9 cellular contexts compared by ENCODE assay signal in the genomic region with DNA sequence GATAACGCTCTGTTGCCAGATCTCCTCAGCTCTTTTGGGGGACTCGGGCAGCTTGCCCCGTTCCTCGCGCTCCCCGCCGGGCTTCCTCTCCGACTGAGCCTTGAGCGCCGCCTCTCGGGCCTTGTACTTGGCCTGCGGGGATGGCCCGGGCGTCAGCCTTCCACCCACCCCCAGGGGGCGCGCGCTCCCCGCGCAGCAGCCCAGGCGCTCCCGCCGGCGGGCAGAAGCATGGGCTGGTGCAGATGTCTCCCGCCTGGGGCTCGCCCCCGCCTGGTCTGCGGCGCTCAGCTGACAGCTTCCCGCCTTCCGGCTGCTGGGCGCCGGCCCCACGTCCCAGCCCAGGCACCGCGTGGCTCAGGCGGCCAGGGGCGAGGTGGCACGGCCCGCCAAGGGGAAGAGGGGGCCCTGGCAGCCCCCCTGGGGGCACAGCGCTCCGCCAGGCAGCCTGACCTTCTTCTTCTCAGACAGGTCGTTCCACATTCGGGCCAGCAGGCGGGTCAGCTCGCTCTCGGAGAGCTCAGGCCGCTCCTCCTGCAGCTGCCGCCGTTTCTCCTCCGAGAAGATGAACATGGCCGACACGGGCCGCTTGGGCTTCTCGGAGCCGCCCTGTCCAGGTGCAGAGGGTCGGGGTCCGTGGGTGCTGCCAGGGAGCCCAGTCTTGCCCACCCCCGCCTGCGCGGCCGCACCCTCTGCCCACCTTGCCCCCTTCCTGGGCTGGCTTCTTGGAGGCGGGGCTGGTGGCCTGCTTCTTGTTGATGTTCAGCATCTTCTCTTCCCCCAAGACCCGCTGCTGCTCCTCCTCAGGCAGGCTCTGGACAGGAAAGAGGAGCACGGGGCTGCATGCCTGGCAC. TPM values are rescaled to one million over a fixed set of nuclear protein-coding genes. Genes with fewer than 3 reads are reported as not detected.
DNase-seq lines count a peak whose midpoint lies in the region; FAIRE-seq and TF ChIP-seq lines count a peak whose summit lies in the region.
"Had no signal": no experiment of that assay in that cellular context is flagged by ENCODE, and none has a peak within 500 bp of the region (broad histone marks: within the 10 kb centered on the region; RNA-seq: fewer than 3 reads in every experiment).

No MANE protein-coding gene starts in this region.

- H2BK5ac ChIP-seq in H9 (ENCODE audit: insufficient read length, low read length): no peak overlapping the region

- H3K9ac ChIP-seq in H9 (ENCODE audit: extremely low read depth, insufficient read length, low read length): no peak overlapping the region
- H3K9ac ChIP-seq in keratinocyte (ENCODE audit: control insufficient read depth, extremely low read depth, insufficient read depth, low read length): peak overlapping the region; percentile 9

- no peak overlapping the region for H2BK12ac ChIP-seq in H9 (ENCODE audit: insufficient read length, low read depth, low read length)

- H4K5ac ChIP-seq in H9 (ENCODE audit: insufficient read length, low read depth, low read length): no peak overlapping the region

- dilution Hi-C loops in keratinocyte (cut with MboI; ENCODE audit: extremely low pct_ligation_motif_present, low sequenced_read_pairs): no loop called here

- H3K4me2 ChIP-seq in H9 (ENCODE audit: insufficient read depth, insufficient read length, low read length) (no peak overlapping the region), keratinocyte (ENCODE audit: control insufficient read depth, extremely low read depth, insufficient read depth, low read depth, low read length) (peak overlapping the region; percentile 6)

- H3K4me1 Mint-ChIP-seq in H9: peaks cover 5 to 31% of the 10 kb centered on the region in 2 experiments; a peak in 3 of 4 replicates

- H3K9me3 ChIP-seq in H9 (ENCODE audit: control insufficient read depth, low read depth, low read length) (no peaks in the 10 kb centered on the region), breast epithelium (no peaks in the 10 kb centered on the region), keratinocyte (ENCODE audit: control insufficient read depth, low read depth, low read length) (no peaks in the 10 kb centered on the region), MG63 (no peaks in the 10 kb centered on the region)

- in situ Hi-C loops in G401 (cut with HindIII; ENCODE audit: low sequenced_read_pairs): no loop called here

- H3K18ac ChIP-seq in H9 (ENCODE audit: insufficient read length, low read depth, low read length): no peak overlapping the region

- H3K79me1 ChIP-seq in H9 (ENCODE audit: insufficient read depth, low read depth, low read length, poor library complexity, severe bottlenecking): no peaks in the 10 kb centered on the region

- H4K8ac ChIP-seq in H9 (replicated peaks; ENCODE audit: insufficient read length, low read depth, low read length): no peak overlapping the region

- peak overlapping the region in 1 of 2 experiments; percentile 39; a peak in 1 of 5 replicates for H3K4me3 Mint-ChIP-seq in H9

- no peaks in the 10 kb centered on the region for H3K9me1 ChIP-seq in keratinocyte (ENCODE audit: control insufficient read depth, extremely low read depth, insufficient read depth, low read length)

- no peak overlapping the region for H2BK20ac ChIP-seq in H9 (ENCODE audit: low read depth, low read length, poor library complexity, severe bottlenecking)

- H3K23ac ChIP-seq in H9 (ENCODE audit: insufficient read length, low read depth, low read length): no peak overlapping the region

- H3K23me2 ChIP-seq in H9 (ENCODE audit: insufficient read length, low read depth, low read length, poor library complexity, severe bottlenecking): no peaks in the 10 kb centered on the region

- DNase-seq in G401 (ENCODE audit: low spot score): peak; percentile 84
- DNase-seq in H9: peak; percentile 98
- DNase-seq in NCI-H1436 treated with DMSO at 0.1 percent for 48 hours (lab: John Stamatoyannopoulos, UW): peak; percentile 73
- peak; percentile 56 to 67 for DNase-seq in breast epithelium (ENCODE audit: low spot score in 2 of 2)
- no peak for DNase-seq in keratinocyte (ENCODE audit: low read depth, low spot score)
- peak; percentile 85 to 87 for DNase-seq in stimulated activated CD4-positive, alpha-beta T cell treated with anti-CD3 and anti-CD28 coated beads, Interleukin-15, amount 100 ng/mL, for 1 hour (ENCODE audit: low read depth in 1 of 2, low spot score in 1 of 2)
- no peak for DNase-seq in MG63

- no peak overlapping the region for H3K14ac ChIP-seq in H9 (ENCODE audit: insufficient read depth, low read length)

- H4K91ac ChIP-seq in H9 (ENCODE audit: insufficient read length, low read depth, low read length): no peak overlapping the region

- no peaks in the 10 kb centered on the region for H3K9me3 Mint-ChIP-seq in H9

- peak overlapping the region in 2 of 3 donors; percentile 0 to 39 for H3K4me3 ChIP-seq in breast epithelium
- no peak overlapping the region for H3K4me3 ChIP-seq in keratinocyte (ENCODE audit: control insufficient read depth in 2 of 3, extremely low read depth in 1 of 3, insufficient read depth in 2 of 3, low read depth in 1 of 3, low read length in 3 of 3)
- no peak overlapping the region for H3K4me3 ChIP-seq in MG63

- no peaks in the 10 kb centered on the region for H3K27me3 Mint-ChIP-seq in H9 (ENCODE audit: low read depth)

- H4K20me1 ChIP-seq in H9 (ENCODE audit: control insufficient read depth, insufficient read depth, insufficient read length) (no peaks in the 10 kb centered on the region), keratinocyte (ENCODE audit: control insufficient read depth, extremely low read depth, insufficient read depth, low read length) (no peaks in the 10 kb centered on the region)

- no peak overlapping the region for H2AK5ac ChIP-seq in H9 (ENCODE audit: insufficient read length, low read length)

- intact Hi-C loops in breast epithelium (cut with DNase I; ENCODE audit: low total_unique reads): loop anchor here (5.0 kb wide), 1 partner anchor 117 kb away; no protein-coding TSS in a partner anchor

- no CpG with 5 or more reads among the region's 64 CpGs for WGBS in H9 (ENCODE audit: extremely low coverage, insufficient read length, low lambda C conversion rate)

- H3K36me3 ChIP-seq in breast epithelium (peaks cover 9% of the 10 kb centered on the region), keratinocyte (ENCODE audit: control insufficient read depth in 2 of 2, extremely low read depth in 1 of 2, insufficient read depth in 2 of 2, low read length in 2 of 2) (peaks cover 44 to 49% of the 10 kb centered on the region in 2 experiments), MG63 (peaks cover 78% of the 10 kb centered on the region)

- TF ChIP-seq CTCF in H9 (conservative IDR thresholded peaks at IDR 0.05) (peak; percentile 99), VCaP (conservative IDR thresholded peaks at IDR 0.05) (peak; percentile 80), breast epithelium (IDR thresholded peaks at IDR 0.05) (peak; percentile 75 to 90 (median 89)), keratinocyte (optimal IDR thresholded peaks at IDR 0.05 in 1 of 3, IDR thresholded peaks at IDR 0.05 in 1 of 3, conservative IDR thresholded peaks at IDR 0.05 in 1 of 3; ENCODE audit: extremely low read depth in 1 of 3, insufficient read depth in 2 of 3, low read length in 3 of 3) (peak; percentile 75 to 87 (median 77))

- 0 out of 7 replicates have a peak overlapping the region, but pooled peaks of 2 of the 3 experiments have one; percentile 14 to 28 for H3K27ac Mint-ChIP-seq in H9

- H3K36me3 Mint-ChIP-seq in H9 (ENCODE audit: insufficient read depth in 1 of 3, low read depth in 3 of 3): peaks cover 40 to 90% (median 74%) of the 10 kb centered on the region in 3 experiments

- FAIRE-seq in keratinocyte (lab: Jason Lieb, UNC): no peak

- no peak overlapping the region for H3T11ph ChIP-seq in H9 (ENCODE audit: low read length)

- H3K4ac ChIP-seq in H9 (ENCODE audit: low read depth, low read length): no peak overlapping the region

- no peak overlapping the region for H2BK120ac ChIP-seq in H9 (ENCODE audit: low read depth, low read length, poor library complexity, severe bottlenecking)

- H2AFZ ChIP-seq in H9 (ENCODE audit: low read length) (no peak overlapping the region), keratinocyte (ENCODE audit: control insufficient read depth, low read length) (no peak overlapping the region)

- H3K79me2 ChIP-seq in H9 (ENCODE audit: insufficient read depth, low read length) (no peaks in the 10 kb centered on the region), keratinocyte (ENCODE audit: control insufficient read depth, insufficient read depth, low read length) (no peaks in the 10 kb centered on the region)

- no peak for TF ChIP-seq POLR2A in breast epithelium (IDR thresholded peaks at IDR 0.05)

- H3K4me1 ChIP-seq in H9 (ENCODE audit: insufficient read depth, low read length): no peaks in the 10 kb centered on the region
- H3K4me1 ChIP-seq in breast epithelium: peaks cover 0 to 3% of the 10 kb centered on the region in 2 donors
- H3K4me1 ChIP-seq in keratinocyte (ENCODE audit: control insufficient read depth, extremely low read depth, insufficient read depth, low read length): peaks cover 28% of the 10 kb centered on the region

- H3K27me3 ChIP-seq in H9 (ENCODE audit: insufficient read depth, low read length) (no peaks in the 10 kb centered on the region), breast epithelium (no peaks in the 10 kb centered on the region), keratinocyte (ENCODE audit: control insufficient read depth, extremely low read depth, insufficient read depth, low read length) (no peaks in the 10 kb centered on the region), MG63 (no peaks in the 10 kb centered on the region)

- H3K27ac ChIP-seq in H9 (ENCODE audit: insufficient read length, low read depth, low read length): no peak overlapping the region
- H3K27ac ChIP-seq in VCaP: peak overlapping the region; percentile 7; the same call in 1 of the 2 replicates
- H3K27ac ChIP-seq in breast epithelium: peak overlapping the region in 1 of 2 donors; percentile 46
- peak overlapping the region; percentile 13 for H3K27ac ChIP-seq in keratinocyte (ENCODE audit: control insufficient read depth, insufficient read depth, low read length)

- H3K56ac ChIP-seq in H9 (ENCODE audit: insufficient read length, low read depth, low read length): no peak overlapping the region

- no peak overlapping the region for H2BK15ac ChIP-seq in H9 (ENCODE audit: low read depth, low read length)

RNA-seq across cellular contexts. Expression of gene UBTF, which starts 8.9 kb away (rescaled TPM):
- 81.4 and 110 TPM in 2 replicates for total RNA-seq in G401 (2014; rRNA removed; shearing (Covaris generic))
- total RNA-seq in H9 (2021) (151 and 164 TPM in 2 replicates), breast epithelium (10 to 100 TPM; 50.1 to 65.1 (median 60.6) TPM)
- polyA plus RNA-seq in keratinocyte: 14.7 to 23.0 TPM (median 20.5 TPM) in 3 replicates
- polyA plus RNA-seq in keratinocyte (2011; ENCODE audit: low read depth): 52.7 TPM
- 15.6 and 21.1 TPM in 2 replicates for polyA plus RNA-seq in keratinocyte (2011; cell fraction: cytosol; rRNA removed)
- polyA plus RNA-seq in keratinocyte (2011; cell fraction: nucleus; rRNA removed): 37.8 and 39.2 TPM in 2 replicates
- polyA plus RNA-seq in keratinocyte (2012; ENCODE audit: low replicate concordance): 30.2 and 38.1 TPM in 2 replicates
- polyA minus RNA-seq in keratinocyte: 9.3 to 36.6 TPM (median 15.2 TPM) in 3 replicates
- polyA minus RNA-seq in keratinocyte (2011; cell fraction: cytosol; rRNA and poly(A)+ RNA removed): 19.8 TPM
- polyA minus RNA-seq in keratinocyte (2011; cell fraction: nucleus; rRNA and poly(A)+ RNA removed): 13.9 and 17.8 TPM in 2 replicates
- total RNA-seq in MG63 (2014; rRNA removed; shearing (Covaris generic); ENCODE audit: low replicate concordance): 51.2 and 64.2 TPM in 2 replicates

RNA-seq across cellular contexts. Expression of gene ATXN7L3, which starts 10.9 kb away (rescaled TPM):
- 53.8 and 68.3 TPM in 2 replicates for total RNA-seq in G401 (2014; rRNA removed; shearing (Covaris generic))
- total RNA-seq in H9 (2021): 125 and 134 TPM in 2 replicates
- 10 to 100 TPM; 34.7 to 45.8 (median 38.3) TPM for total RNA-seq in breast epithelium
- polyA plus RNA-seq in keratinocyte: 29.3 to 33.8 TPM (median 32.8 TPM) in 3 replicates
- polyA plus RNA-seq in keratinocyte (2011; ENCODE audit: low read depth): 68.4 TPM
- 27.1 and 31.7 TPM in 2 replicates for polyA plus RNA-seq in keratinocyte (2011; cell fraction: cytosol; rRNA removed)
- polyA plus RNA-seq in keratinocyte (2011; cell fraction: nucleus; rRNA removed): 63.6 and 75.5 TPM in 2 replicates
- polyA plus RNA-seq in keratinocyte (2012; ENCODE audit: low replicate concordance): 20.6 and 28.4 TPM in 2 replicates
- polyA minus RNA-seq in keratinocyte: 38.4 to 46.4 TPM (median 38.5 TPM) in 3 replicates
- 25.5 TPM for polyA minus RNA-seq in keratinocyte (2011; cell fraction: cytosol; rRNA and poly(A)+ RNA removed)
- polyA minus RNA-seq in keratinocyte (2011; cell fraction: nucleus; rRNA and poly(A)+ RNA removed): 17.3 and 17.8 TPM in 2 replicates
- total RNA-seq in MG63 (2014; rRNA removed; shearing (Covaris generic); ENCODE audit: low replicate concordance): 37.0 and 53.2 TPM in 2 replicates

RNA-seq across cellular contexts. Expression of gene TMUB2, which starts 23.8 kb away (rescaled TPM):
- 27.1 and 34.5 TPM in 2 replicates for total RNA-seq in G401 (2014; rRNA removed; shearing (Covaris generic))
- 20.6 and 22.9 TPM in 2 replicates for total RNA-seq in H9 (2021)
- 10 to 100 TPM; 36.0 to 52.0 (median 40.6) TPM for total RNA-seq in breast epithelium
- polyA plus RNA-seq in keratinocyte: 25.5 to 38.5 TPM (median 27.1 TPM) in 3 replicates
- 4.7 TPM for polyA plus RNA-seq in keratinocyte (2011; ENCODE audit: low read depth)
- polyA plus RNA-seq in keratinocyte (2011; cell fraction: cytosol; rRNA removed): 18.3 and 19.7 TPM in 2 replicates
- polyA plus RNA-seq in keratinocyte (2011; cell fraction: nucleus; rRNA removed): 76.6 and 85.4 TPM in 2 replicates
- 21.2 and 24.5 TPM in 2 replicates for polyA plus RNA-seq in keratinocyte (2012; ENCODE audit: low replicate concordance)
- 16.5 to 23.1 TPM (median 18.7 TPM) in 3 replicates for polyA minus RNA-seq in keratinocyte
- polyA minus RNA-seq in keratinocyte (2011; cell fraction: cytosol; rRNA and poly(A)+ RNA removed): 18.2 TPM
- 20.4 and 27.3 TPM in 2 replicates for polyA minus RNA-seq in keratinocyte (2011; cell fraction: nucleus; rRNA and poly(A)+ RNA removed)
- 18.5 and 39.9 TPM in 2 replicates for total RNA-seq in MG63 (2014; rRNA removed; shearing (Covaris generic); ENCODE audit: low replicate concordance)

RNA-seq across cellular contexts. Expression of gene ASB16, which starts 40.1 kb away (rescaled TPM):
- not detected in 2 replicates for total RNA-seq in G401 (2014; rRNA removed; shearing (Covaris generic))
- 0.31 and 0.90 TPM in 2 replicates for total RNA-seq in H9 (2021)
- under 1 TPM in 2 of 3 donors, not detected in 1; 0.29 to 0.33 TPM for total RNA-seq in breast epithelium
- not detected in 3 replicates for polyA plus RNA-seq in keratinocyte
- not detected for polyA plus RNA-seq in keratinocyte (2011; ENCODE audit: low read depth)
- not detected in 2 replicates for polyA plus RNA-seq in keratinocyte (2011; cell fraction: cytosol; rRNA removed)
- not detected in 2 replicates for polyA plus RNA-seq in keratinocyte (2011; cell fraction: nucleus; rRNA removed)
- polyA plus RNA-seq in keratinocyte (2012; ENCODE audit: low replicate concordance): 0.24 and 0.32 TPM in 2 replicates
- polyA minus RNA-seq in keratinocyte: not detected in 3 replicates
- not detected for polyA minus RNA-seq in keratinocyte (2011; cell fraction: cytosol; rRNA and poly(A)+ RNA removed)
- polyA minus RNA-seq in keratinocyte (2011; cell fraction: nucleus; rRNA and poly(A)+ RNA removed): not detected in 2 replicates
- not detected in 2 replicates for total RNA-seq in MG63 (2014; rRNA removed; shearing (Covaris generic); ENCODE audit: low replicate concordance)
- total RNA-seq: subcutaneous adipose tissue had no signal

RNA-seq across cellular contexts. Expression of gene SLC4A1, which starts 57.4 kb away (rescaled TPM):
- total RNA-seq in G401 (2014; rRNA removed; shearing (Covaris generic)): not detected in 2 replicates
- total RNA-seq in H9 (2021) (0.13 TPM in 1 of 2 replicates, not detected in the other), breast epithelium (under 1 TPM in 1 of 3 donors, not detected in 2; 0.33 TPM)
- polyA plus RNA-seq in keratinocyte: 0.06 TPM in 1 of 3 replicates, not detected in the others
- polyA plus RNA-seq in keratinocyte (2011; ENCODE audit: low read depth): not detected
- not detected in 2 replicates for polyA plus RNA-seq in keratinocyte (2011; cell fraction: cytosol; rRNA removed)
- polyA plus RNA-seq in keratinocyte (2011; cell fraction: nucleus; rRNA removed): not detected in 2 replicates
- not detected in 2 replicates for polyA plus RNA-seq in keratinocyte (2012; ENCODE audit: low replicate concordance)
- polyA minus RNA-seq in keratinocyte: not detected in 3 replicates
- polyA minus RNA-seq in keratinocyte (2011; cell fraction: cytosol; rRNA and poly(A)+ RNA removed): not detected
- polyA minus RNA-seq in keratinocyte (2011; cell fraction: nucleus; rRNA and poly(A)+ RNA removed): not detected in 2 replicates
- not detected in 2 replicates for total RNA-seq in MG63 (2014; rRNA removed; shearing (Covaris generic); ENCODE audit: low replicate concordance)

Comparison
In these comparisons a context has a peak if more than half of its experiments do, and no peak if none do; other contexts are left out.
1. DNase-seq: peak in G401 (single experiment), H9 (single experiment), NCI-H1436 treated with DMSO at 0.1 percent for 48 hours (single experiment), breast epithelium (2 of 2) and stimulated activated CD4-positive, alpha-beta T cell treated with anti-CD3 and anti-CD28 coated beads, Interleukin-15, amount 100 ng/mL, for 1 hour (2 of 2); none in keratinocyte (single experiment) and MG63 (single experiment).
2. H3K4me3 ChIP-seq: peak in breast epithelium (2 of 3); none in keratinocyte (0 of 3) and MG63 (single experiment).
3. Peak in every context shown above with its lines, with median percentiles within 50 percentile points of each other: CTCF ChIP-seq.